In the genomic region with DNA sequence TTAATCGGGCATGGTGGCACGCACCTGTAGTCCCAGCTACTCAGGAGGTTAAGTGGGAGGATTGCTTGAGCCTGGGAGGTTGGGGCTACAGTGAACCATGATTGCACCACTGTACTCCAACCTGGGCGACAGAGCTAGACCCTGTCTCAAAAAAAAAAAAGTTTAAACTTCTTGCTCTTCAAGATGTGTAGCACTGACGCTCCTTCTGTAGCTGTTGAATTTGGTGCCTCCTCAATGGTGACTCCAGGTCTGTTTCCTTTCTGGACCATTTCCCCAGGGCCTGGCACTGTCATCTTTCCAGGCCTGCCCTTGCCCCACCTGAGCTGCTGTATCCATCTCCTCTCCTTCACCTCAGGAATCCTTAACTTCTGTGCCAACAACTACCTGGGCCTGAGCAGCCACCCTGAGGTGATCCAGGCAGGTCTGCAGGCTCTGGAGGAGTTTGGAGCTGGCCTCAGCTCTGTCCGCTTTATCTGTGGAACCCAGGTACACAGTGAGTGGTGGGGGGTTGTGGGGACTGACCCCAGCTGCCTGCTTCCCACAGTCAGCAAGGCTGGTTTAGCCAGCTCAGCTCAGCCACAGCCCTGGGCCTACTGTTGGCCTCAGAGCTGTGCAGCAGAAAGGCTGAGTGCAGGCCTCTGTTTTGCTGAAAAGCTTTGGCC, we compare ENCODE assay signal across 1 cellular context.
TF ChIP-seq lines count a peak whose summit lies in the region.

No MANE protein-coding gene starts in this region.

TF ChIP-seq in HCT116, 20 proteins besides CTCF, POLR2A, EP300 and RAD21:
- TF ChIP-seq ZBTB33 (IDR thresholded peaks at IDR 0.05; ENCODE audit: extremely low read depth, insufficient replicate concordance, low read length): no peak
- no peak for TF ChIP-seq ELF1 (IDR thresholded peaks at IDR 0.05; ENCODE audit: borderline replicate concordance, low read depth)
- TF ChIP-seq EZH2phosphoT487 (IDR thresholded peaks at IDR 0.05; ENCODE audit: borderline replicate concordance): no peak
- no peak for TF ChIP-seq CBX3 (IDR thresholded peaks at IDR 0.05; ENCODE audit: low read depth)
- TF ChIP-seq EGR1 (IDR thresholded peaks at IDR 0.05; ENCODE audit: low read depth): no peak
- no peak for TF ChIP-seq CEBPB (IDR thresholded peaks at IDR 0.05; ENCODE audit: low read depth)
- no peak for TF ChIP-seq SP1 (IDR thresholded peaks at IDR 0.05; ENCODE audit: low read depth)
- 0 out of 2 replicates have a peak, but pooled peaks have one; percentile 14 for TF ChIP-seq POLR2AphosphoS5 (IDR thresholded peaks at IDR 0.05; ENCODE audit: low read depth, low read length)
- no peak for TF ChIP-seq YY1 (IDR thresholded peaks at IDR 0.05; ENCODE audit: extremely low read depth, insufficient replicate concordance, low read depth, low read length)
